ENCODE assay signal across 16 cellular contexts in genomic region chr2:9492927-9493326, GRCh38. TPM values are rescaled to one million over a fixed set of nuclear protein-coding genes. Genes with fewer than 3 reads are reported as not detected.
A peak's percentile ranks its signal among the peaks of the same experiment; 100 is the strongest.
DNase-seq lines count a peak whose midpoint lies in the region; ATAC-seq lines count a peak whose summit lies in the region.
"Had no signal": no experiment of that assay in that cellular context is flagged by ENCODE, and none has a peak within 500 bp of the region (broad histone marks: within the 10 kb centered on the region; RNA-seq: fewer than 3 reads in every experiment).

No MANE protein-coding gene starts in this region.

- no peak overlapping the region for H3K4me3 Mint-ChIP-seq in activated naive CD8-positive, alpha-beta T cell
- H3K4me3 Mint-ChIP-seq in activated naive CD8-positive, alpha-beta T cell treated with anti-CD3 and anti-CD28 coated beads, Interleukin-2, amount 50 U/mL, for 24 hours = no peak overlapping the region
- H3K4me3 Mint-ChIP-seq in CD8-positive, alpha-beta memory T cell = no peak overlapping the region
- peak overlapping the region; percentile 35 for H3K4me3 Mint-ChIP-seq in activated T-helper 17 cell treated with anti-CD3 and anti-CD28 coated beads, Interleukin-2, amount 50 U/mL, for 72 hours
- no peak overlapping the region for H3K4me3 Mint-ChIP-seq in stimulated activated memory B cell treated with anti-CD40 and anti-IgM and Interleukin-4, amounts not matched to agents 10 μg/mL and 1 μg/mL and 100 μg/mL, for 72 hours
- H3K4me3 Mint-ChIP-seq: B cell; CD4-positive, CD25-positive, alpha-beta regulatory T cell; HFFc6 had no signal

- CTCF ChIA-PET in CD8-positive, alpha-beta memory T cell (lab: Charles Lee) = no interaction called here

- no peaks in the 10 kb centered on the region for H3K9me3 Mint-ChIP-seq in activated naive CD8-positive, alpha-beta T cell (ENCODE audit: low read depth)
- H3K9me3 Mint-ChIP-seq in activated naive CD8-positive, alpha-beta T cell treated with anti-CD3 and anti-CD28 coated beads, Interleukin-2, amount 50 U/mL, for 24 hours = no peaks in the 10 kb centered on the region
- H3K9me3 Mint-ChIP-seq in CD8-positive, alpha-beta memory T cell = no peaks in the 10 kb centered on the region
- H3K9me3 Mint-ChIP-seq in activated T-helper 17 cell treated with anti-CD3 and anti-CD28 coated beads, Interleukin-2, amount 50 U/mL, for 72 hours = no peaks in the 10 kb centered on the region
- H3K9me3 Mint-ChIP-seq in stimulated activated memory B cell treated with anti-CD40 and anti-IgM and Interleukin-4, amounts not matched to agents 10 μg/mL and 1 μg/mL and 100 μg/mL, for 72 hours = no peaks in the 10 kb centered on the region
- H3K9me3 Mint-ChIP-seq: CD4-positive, CD25-positive, alpha-beta regulatory T cell; HFFc6 had no signal

- H3K36me3 ChIP-seq in CD8-positive, alpha-beta memory T cell (ENCODE audit: insufficient read depth, low read length) = peaks cover 51% of the 10 kb centered on the region

- no peak overlapping the region for H3K4me3 ChIP-seq in CD8-positive, alpha-beta memory T cell (ENCODE audit: low read length)
- H3K4me3 ChIP-seq: MG63 had no signal

- no peak overlapping the region for H3K27ac ChIP-seq in CD8-positive, alpha-beta memory T cell (ENCODE audit: low read depth, low read length)

- H3K27me3 ChIP-seq in CD8-positive, alpha-beta memory T cell (ENCODE audit: insufficient read depth, low read length, poor library complexity, severe bottlenecking) = no peaks in the 10 kb centered on the region
- H3K27me3 ChIP-seq: MG63 had no signal

- peaks cover 34% of the 10 kb centered on the region for H3K4me1 Mint-ChIP-seq in activated naive CD8-positive, alpha-beta T cell (ENCODE audit: low read depth)
- peaks cover 38% of the 10 kb centered on the region for H3K4me1 Mint-ChIP-seq in activated naive CD8-positive, alpha-beta T cell treated with anti-CD3 and anti-CD28 coated beads, Interleukin-2, amount 50 U/mL, for 24 hours
- H3K4me1 Mint-ChIP-seq in CD8-positive, alpha-beta memory T cell = peaks cover 6 to 18% (median 11%) of the 10 kb centered on the region in 3 donors
- peaks cover 38% of the 10 kb centered on the region for H3K4me1 Mint-ChIP-seq in activated T-helper 17 cell treated with anti-CD3 and anti-CD28 coated beads, Interleukin-2, amount 50 U/mL, for 72 hours
- H3K4me1 Mint-ChIP-seq in stimulated activated memory B cell treated with anti-CD40 and anti-IgM and Interleukin-4, amounts not matched to agents 10 μg/mL and 1 μg/mL and 100 μg/mL, for 72 hours = peaks cover 5% of the 10 kb centered on the region
- H3K4me1 Mint-ChIP-seq: B cell had no signal

- ATAC-seq in activated naive CD8-positive, alpha-beta T cell treated with anti-CD3 and anti-CD28 coated beads, Interleukin-2, amount 50 U/mL, for 24 hours = no peak
- ATAC-seq in activated T-helper 17 cell treated with anti-CD3 and anti-CD28 coated beads, Interleukin-2, amount 50 U/mL, for 72 hours (replicated peaks) = no peak
- no peak for ATAC-seq in stimulated activated memory B cell treated with anti-CD40 and anti-IgM and Interleukin-4, amounts not matched to agents 10 μg/mL and 1 μg/mL and 100 μg/mL, for 72 hours

- H3K9me3 ChIP-seq in CD8-positive, alpha-beta memory T cell (ENCODE audit: low read length) = no peaks in the 10 kb centered on the region
- H3K9me3 ChIP-seq: MG63 had no signal

- POLR2A ChIA-PET in CD8-positive, alpha-beta memory T cell (lab: Charles Lee) = interaction anchor here (0.9 kb wide), 1 partner anchor 10 kb away, joined by 3 read pairs; no protein-coding TSS in a partner anchor

- H3K4me1 ChIP-seq in CD8-positive, alpha-beta memory T cell (ENCODE audit: insufficient read depth, low read length) = no peaks in the 10 kb centered on the region

- H3K27me3 Mint-ChIP-seq in activated naive CD8-positive, alpha-beta T cell = no peaks in the 10 kb centered on the region
- H3K27me3 Mint-ChIP-seq in activated naive CD8-positive, alpha-beta T cell treated with anti-CD3 and anti-CD28 coated beads, Interleukin-2, amount 50 U/mL, for 24 hours = no peaks in the 10 kb centered on the region
- no peaks in the 10 kb centered on the region for H3K27me3 Mint-ChIP-seq in CD8-positive, alpha-beta memory T cell
- H3K27me3 Mint-ChIP-seq in activated T-helper 17 cell treated with anti-CD3 and anti-CD28 coated beads, Interleukin-2, amount 50 U/mL, for 72 hours = no peaks in the 10 kb centered on the region
- H3K27me3 Mint-ChIP-seq in stimulated activated memory B cell treated with anti-CD40 and anti-IgM and Interleukin-4, amounts not matched to agents 10 μg/mL and 1 μg/mL and 100 μg/mL, for 72 hours = no peaks in the 10 kb centered on the region
- H3K27me3 Mint-ChIP-seq: B cell; CD4-positive, CD25-positive, alpha-beta regulatory T cell had no signal

- no peak for DNase-seq in activated naive CD8-positive, alpha-beta T cell treated with anti-CD3 and anti-CD28 coated beads, Interleukin-2, amount 50 U/mL, for 24 hours
- no peak for DNase-seq in CD8-positive, alpha-beta memory T cell
- DNase-seq in LoVo (ENCODE audit: low spot score) (no peak), hepatic stellate cell (ENCODE audit: low spot score) (no peak)
- DNase-seq: CD4-positive, CD25-positive, alpha-beta regulatory T cell; HFFc6; MG63; NCI-H1092; NCI-H146; NCI-H2081; NCI-H748 treated with DMSO at 0.1 percent for 48 hours; RPMI8226 had no signal

- peaks cover 4% of the 10 kb centered on the region for H3K36me3 Mint-ChIP-seq in activated naive CD8-positive, alpha-beta T cell
- peaks cover 61% of the 10 kb centered on the region for H3K36me3 Mint-ChIP-seq in activated naive CD8-positive, alpha-beta T cell treated with anti-CD3 and anti-CD28 coated beads, Interleukin-2, amount 50 U/mL, for 24 hours (ENCODE audit: low read depth)
- peaks cover 2 to 92% (median 29%) of the 10 kb centered on the region in 3 donors for H3K36me3 Mint-ChIP-seq in CD8-positive, alpha-beta memory T cell
- peaks cover 98% of the 10 kb centered on the region for H3K36me3 Mint-ChIP-seq in activated T-helper 17 cell treated with anti-CD3 and anti-CD28 coated beads, Interleukin-2, amount 50 U/mL, for 72 hours (ENCODE audit: low read depth)
- H3K36me3 Mint-ChIP-seq in stimulated activated memory B cell treated with anti-CD40 and anti-IgM and Interleukin-4, amounts not matched to agents 10 μg/mL and 1 μg/mL and 100 μg/mL, for 72 hours = peaks cover 56% of the 10 kb centered on the region

- H3K27ac Mint-ChIP-seq in activated naive CD8-positive, alpha-beta T cell = peak overlapping the region; percentile 76
- H3K27ac Mint-ChIP-seq in activated naive CD8-positive, alpha-beta T cell treated with anti-CD3 and anti-CD28 coated beads, Interleukin-2, amount 50 U/mL, for 24 hours = no peak overlapping the region
- H3K27ac Mint-ChIP-seq in CD8-positive, alpha-beta memory T cell = peak overlapping the region in 5 of 8 donors; percentile 11 to 61 (median 45)
- H3K27ac Mint-ChIP-seq in activated T-helper 17 cell treated with anti-CD3 and anti-CD28 coated beads, Interleukin-2, amount 50 U/mL, for 72 hours = peak overlapping the region; percentile 76
- H3K27ac Mint-ChIP-seq in stimulated activated memory B cell treated with anti-CD40 and anti-IgM and Interleukin-4, amounts not matched to agents 10 μg/mL and 1 μg/mL and 100 μg/mL, for 72 hours = peak overlapping the region; percentile 77
- H3K27ac Mint-ChIP-seq: B cell, HFFc6 had no signal

RNA-seq across cellular contexts. Expression of gene IAH1, which starts 18.6 kb away (rescaled TPM):
- total RNA-seq in CD8-positive, alpha-beta memory T cell = 10 to 100 TPM; 76.9 to 79.1 TPM
- polyA plus RNA-seq in CD8-positive, alpha-beta memory T cell = 81.0 TPM
- total RNA-seq in activated T-helper 17 cell treated with anti-CD3 and anti-CD28 coated beads, Interleukin-2, amount 50 U/mL, for 72 hours = 10 to 100 TPM; 61.2 to 65.1 TPM
